Comparison of ENCODE assay signal across 15 cellular contexts in genomic region chr12:52965337-52965731, GRCh38. TPM values are rescaled to one million over a fixed set of nuclear protein-coding genes. Genes with fewer than 3 reads are reported as not detected.
DNase-seq lines count a peak whose midpoint lies in the region; ATAC-seq and TF ChIP-seq lines count a peak whose summit lies in the region.
"Had no signal": no experiment of that assay in that cellular context is flagged by ENCODE, and none has a peak within 500 bp of the region (broad histone marks: within the 10 kb centered on the region; RNA-seq: fewer than 3 reads in every experiment).

No MANE protein-coding gene starts in this region.

- DNase-seq in AG04449 (ENCODE audit: low read depth, low spot score) (no peak), NT2/D1 (ENCODE audit: low read depth, low spot score) (no peak), fibroblast of mammary gland (ENCODE audit: low read depth) (no peak), neural crest cell (ENCODE audit: low read depth, low spot score) (peak; percentile 22), NCI-H1694 (lab: John Stamatoyannopoulos, UW) (no peak), cerebellar nuclear complex (lab: John Stamatoyannopoulos, UW) (no peak), NCI-H2107 (lab: John Stamatoyannopoulos, UW) (no peak)
- DNase-seq: activated CD8-positive, alpha-beta T cell treated with anti-CD3 and anti-CD28 coated beads, Interleukin-2, amount 10 ng/mL, durations not matched to agents 7 days and 5 days; activated naive CD8-positive, alpha-beta T cell treated with anti-CD3 and anti-CD28 coated beads, Interleukin-2, amount 10 ng/mL, durations not matched to agents 7 days and 5 days; CD4-positive, CD25-positive, alpha-beta regulatory T cell; KG1; NCI-H2227 treated with DMSO at 0.1 percent for 48 hours; SJCRH30; stimulated activated naive CD4-positive, alpha-beta T cell had no signal

- H3K27me3 Mint-ChIP-seq in neural crest cell (ENCODE audit: low read depth), result peaks cover 2% of the 10 kb centered on the region

- H3K36me3 ChIP-seq in NT2/D1 (ENCODE audit: insufficient read depth, insufficient read length, low read length), result no peaks in the 10 kb centered on the region
- H3K36me3 ChIP-seq: SJCRH30 had no signal

- H3K36me3 Mint-ChIP-seq in neural crest cell (ENCODE audit: low read depth), result no peaks in the 10 kb centered on the region
- H3K36me3 Mint-ChIP-seq: activated naive CD8-positive, alpha-beta T cell treated with anti-CD3 and anti-CD28 coated beads, Interleukin-2, amount 10 ng/mL, durations not matched to agents 7 days and 5 days; CD4-positive, CD25-positive, alpha-beta regulatory T cell had no signal

- no peak for TF ChIP-seq CTCF in AG04449 (IDR thresholded peaks at IDR 0.05; ENCODE audit: insufficient read depth, low read length, missing control alignments)
- no peak for TF ChIP-seq CTCF in fibroblast of mammary gland (conservative IDR thresholded peaks at IDR 0.05; ENCODE audit: control insufficient read depth, insufficient read depth, low read depth, low read length)
- no peak for TF ChIP-seq CTCF in neural crest cell (conservative IDR thresholded peaks at IDR 0.05)

- CTCF ChIA-PET in AG04449 (lab: Yijun Ruan, JAX), result interaction anchor here (0.6 to 17.2 kb wide), 7 partner anchors 13 to 816 kb away, joined by 3 to 268 read pairs (median 3); no protein-coding TSS in a partner anchor

- peak overlapping the region; percentile 12 for H3K4me3 Mint-ChIP-seq in neural crest cell
- H3K4me3 Mint-ChIP-seq: activated CD8-positive, alpha-beta T cell treated with anti-CD3 and anti-CD28 coated beads, Interleukin-2, amount 10 ng/mL, durations not matched to agents 7 days and 5 days; activated naive CD8-positive, alpha-beta T cell treated with anti-CD3 and anti-CD28 coated beads, Interleukin-2, amount 10 ng/mL, durations not matched to agents 7 days and 5 days; CD4-positive, CD25-positive, alpha-beta regulatory T cell had no signal

- H3K4me1 ChIP-seq in NT2/D1 (ENCODE audit: insufficient read depth, insufficient read length), result peaks cover 5% of the 10 kb centered on the region
- H3K4me1 ChIP-seq: SJCRH30 had no signal

- H3K9ac ChIP-seq in NT2/D1 (ENCODE audit: insufficient read length, low read depth), result peak overlapping the region; percentile 84

- no peak for ATAC-seq in HG02840 (IDR thresholded peaks at IDR 0.05; ENCODE audit: low FRiP score, unreplicated experiment)
- ATAC-seq: activated CD8-positive, alpha-beta T cell treated with anti-CD3 and anti-CD28 coated beads, Interleukin-2, amount 10 ng/mL, durations not matched to agents 7 days and 5 days had no signal

- no peaks in the 10 kb centered on the region for H3K9me3 Mint-ChIP-seq in neural crest cell
- H3K9me3 Mint-ChIP-seq: activated naive CD8-positive, alpha-beta T cell treated with anti-CD3 and anti-CD28 coated beads, Interleukin-2, amount 10 ng/mL, durations not matched to agents 7 days and 5 days; CD4-positive, CD25-positive, alpha-beta regulatory T cell had no signal

- H3K27ac Mint-ChIP-seq in neural crest cell (ENCODE audit: unreplicated experiment), result no peak overlapping the region
- H3K27ac Mint-ChIP-seq: activated CD8-positive, alpha-beta T cell treated with anti-CD3 and anti-CD28 coated beads, Interleukin-2, amount 10 ng/mL, durations not matched to agents 7 days and 5 days; activated naive CD8-positive, alpha-beta T cell treated with anti-CD3 and anti-CD28 coated beads, Interleukin-2, amount 10 ng/mL, durations not matched to agents 7 days and 5 days; CD4-positive, CD25-positive, alpha-beta regulatory T cell had no signal

- no peaks in the 10 kb centered on the region for H3K27me3 ChIP-seq in NT2/D1 (ENCODE audit: insufficient read depth, insufficient read length)
- H3K27me3 ChIP-seq: SJCRH30 had no signal

- no peaks in the 10 kb centered on the region for H3K9me3 ChIP-seq in NT2/D1 (ENCODE audit: insufficient read depth, low read length)
- H3K9me3 ChIP-seq: SJCRH30 had no signal

- POLR2A ChIA-PET in AG04449 (lab: Yijun Ruan, JAX), result no interaction called here

- H3K4me1 Mint-ChIP-seq in neural crest cell, result peaks cover 8% of the 10 kb centered on the region
- H3K4me1 Mint-ChIP-seq: activated naive CD8-positive, alpha-beta T cell treated with anti-CD3 and anti-CD28 coated beads, Interleukin-2, amount 10 ng/mL, durations not matched to agents 7 days and 5 days; CD4-positive, CD25-positive, alpha-beta regulatory T cell had no signal

- H3K4me3 ChIP-seq in AG04449 (ENCODE audit: low read depth, low read length), result peak overlapping the region; percentile 44
- peak overlapping the region; percentile 37 for H3K4me3 ChIP-seq in NT2/D1 (ENCODE audit: insufficient read length, low read depth)
- peak overlapping the region; percentile 31 for H3K4me3 ChIP-seq in fibroblast of mammary gland (ENCODE audit: control insufficient read depth, low read depth, low read length)
- H3K4me3 ChIP-seq: SJCRH30 had no signal

RNA-seq across cellular contexts. Expression of gene KRT18, which starts 16.4 kb away (rescaled TPM):
- total RNA-seq in neural crest cell, result 6.4 and 6.9 TPM in 2 replicates

RNA-seq across cellular contexts. Expression of gene EIF4B, which starts 40.9 kb away (rescaled TPM):
- total RNA-seq in neural crest cell, result 514 and 527 TPM in 2 replicates
